ENCODE assay signal across 34 cellular contexts in genomic region chr12:109489016-109489954, GRCh38.
"Had no signal": no experiment of that assay in that cellular context is flagged by ENCODE, and none has a peak within 500 bp of the region (broad histone marks: within the 10 kb centered on the region; RNA-seq: fewer than 3 reads in every experiment).

No MANE protein-coding gene starts in this region.

- ATAC-seq: activated CD8-positive, alpha-beta memory T cell treated with anti-CD3 and anti-CD28 coated beads, Interleukin-2, amount 10 ng/mL, durations not matched to agents 7 days and 5 days; activated naive CD8-positive, alpha-beta T cell treated with anti-CD3 and anti-CD28 coated beads, Interleukin-2, amount 50 U/mL, for 24 hours had no signal

- H3K27ac ChIP-seq: brain microvascular endothelial cell, SK-N-MC, WERI-Rb-1 had no signal

- H3K9me3 ChIP-seq: MG63 had no signal

- DNase-seq: activated CD4-positive, alpha-beta memory T cell treated with anti-CD3 and anti-CD28 coated beads, Interleukin-2, amount 10 ng/mL, durations not matched to agents 7 days and 5 days; activated CD4-positive, alpha-beta T cell treated with anti-CD3 and anti-CD28 coated beads for 1 hour; activated CD4-positive, alpha-beta T cell treated with anti-CD3 and anti-CD28 coated beads for 48 hours; activated CD4-positive, CD25-positive, alpha-beta regulatory T cell; activated CD8-positive, alpha-beta memory T cell treated with anti-CD3 and anti-CD28 coated beads for 24 hours; activated CD8-positive, alpha-beta memory T cell treated with anti-CD3 and anti-CD28 coated beads, Interleukin-2, amount 10 ng/mL, durations not matched to agents 7 days and 5 days; activated CD8-positive, alpha-beta memory T cell treated with anti-CD3 and anti-CD28 coated beads, Interleukin-2, amount 50 U/mL, for 48 hours; activated effector memory CD4-positive, alpha-beta T cell treated with Interleukin-2 at 50 U/mL for 16 hours; activated naive CD4-positive, alpha-beta T cell treated with anti-CD3 and anti-CD28 coated beads, Interleukin-2, amount 10 ng/mL, durations not matched to agents 7 days and 5 days; activated naive CD8-positive, alpha-beta T cell treated with anti-CD3 and anti-CD28 coated beads, Interleukin-2, amount 50 U/mL, for 24 hours; activated T-cell treated with anti-CD3 and anti-CD28 coated beads, Interleukin-2, amount 50 U/mL, for 48 hours; amniotic stem cell; aorta; brain microvascular endothelial cell; Karpas-422; KBM-7; MG63; NCI-H1048; NCI-H1105 treated with DMSO at 0.1 percent for 48 hours; NCI-H1436; NCI-H1694; NCI-H1930; NCI-H2081 treated with DMSO at 0.1 percent for 48 hours; NCI-H226; NCI-H446 treated with DMSO at 0.1 percent for 48 hours; NCI-H524; NCI-H69; NCI-H82; NK-92 treated with Interleukin-12 subunit alpha and Interleukin-12 subunit beta, amount 100 ng/mL, for 24 hours; OCI-M1; Right ventricle myocardium superior; T1000; WERI-Rb-1 had no signal

- H3K27me3 ChIP-seq: brain microvascular endothelial cell, MG63 had no signal

- H3K4me3 ChIP-seq: MG63, SK-N-MC had no signal
